8 cellular contexts compared by ENCODE assay signal in the genomic region with DNA sequence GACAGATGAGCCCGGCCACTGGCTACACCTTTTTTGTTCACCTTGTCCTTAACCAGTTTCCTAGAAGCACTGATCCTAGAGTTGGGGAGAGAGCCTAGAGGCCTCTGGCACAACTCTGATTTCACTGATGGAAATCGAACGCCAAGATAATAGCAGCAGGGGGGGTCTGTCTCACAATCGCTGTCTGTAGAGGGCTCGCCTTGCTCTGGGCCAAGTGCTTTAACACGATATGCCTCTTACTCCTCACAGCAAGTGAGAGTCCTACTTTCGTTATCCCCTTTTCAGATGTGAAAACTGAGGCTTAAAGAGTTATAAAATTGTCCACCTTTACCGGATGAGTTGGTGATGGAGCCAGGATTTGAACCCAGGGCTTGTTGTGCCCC. TPM values are rescaled to one million over a fixed set of nuclear protein-coding genes. Genes with fewer than 3 reads are reported as not detected.
A peak's percentile ranks its signal among the peaks of the same experiment; 100 is the strongest.
DNase-seq lines count a peak whose midpoint lies in the region; ATAC-seq and TF ChIP-seq lines count a peak whose summit lies in the region.

No MANE protein-coding gene starts in this region.

- H2AFZ ChIP-seq in KMS-11 (ENCODE audit: low read depth) = no peak overlapping the region

- TF ChIP-seq CTCF in AG04449 (IDR thresholded peaks at IDR 0.05; ENCODE audit: insufficient read depth, low read length, missing control alignments) = no peak
- TF ChIP-seq CTCF in KMS-11 (conservative IDR thresholded peaks at IDR 0.05; ENCODE audit: low read depth, low read length) = no peak

- H3K4me1 ChIP-seq in KMS-11 (ENCODE audit: low read depth, poor library complexity, severe bottlenecking) = peaks cover 28% of the 10 kb centered on the region
- peaks cover 49% of the 10 kb centered on the region for H3K4me1 ChIP-seq in mucosa of stomach (ENCODE audit: control insufficient read depth, insufficient read depth, low read length)

- H4K20me1 ChIP-seq in KMS-11 (ENCODE audit: insufficient read depth) = no peaks in the 10 kb centered on the region

- H3K4me1 Mint-ChIP-seq in central memory CD8-positive, alpha-beta T cell = peaks cover 29% of the 10 kb centered on the region

- POLR2A ChIA-PET in AG04449 (lab: Yijun Ruan, JAX) = interaction anchor here (1.0 kb wide), 1 partner anchor 19 kb away, joined by 3 read pairs; the partner anchor contains the start of gene DEPP1

- H3K36me3 ChIP-seq in KMS-11 (ENCODE audit: insufficient read depth) (no peaks in the 10 kb centered on the region), mucosa of stomach (ENCODE audit: control insufficient read depth, insufficient read depth, low read length) (no peaks in the 10 kb centered on the region)

- CTCF ChIA-PET in AG04449 (lab: Yijun Ruan, JAX) = interaction anchor here (2.9 kb wide), 1 partner anchor 13 kb away, joined by 18 read pairs; no protein-coding TSS in a partner anchor

- H3K27ac ChIP-seq in KMS-11 = peak overlapping the region; percentile 89

- H3K27me3 Mint-ChIP-seq in central memory CD8-positive, alpha-beta T cell = no peaks in the 10 kb centered on the region

- DNase-seq in AG04449 (ENCODE audit: low read depth, low spot score) (no peak), DMS153 (lab: John Stamatoyannopoulos, UW) (no peak)
- DNase-seq in central memory CD8-positive, alpha-beta T cell (ENCODE audit: low spot score in 2 of 2) = no peak
- no peak for DNase-seq in activated naive CD4-positive, alpha-beta T cell treated with anti-CD3 and anti-CD28 coated beads, Interleukin-2, amount 50 U/mL, for 72 hours (ENCODE audit: low spot score in 2 of 2)

- no peak for ATAC-seq in central memory CD8-positive, alpha-beta T cell (replicated peaks; ENCODE audit: extremely low read depth, poor library complexity, severe bottlenecking)
- ATAC-seq in HG03039 (IDR thresholded peaks at IDR 0.05; ENCODE audit: unreplicated experiment) (no peak), GM21381 (IDR thresholded peaks at IDR 0.05; ENCODE audit: unreplicated experiment) (no peak)
- no peak for ATAC-seq in activated naive CD4-positive, alpha-beta T cell treated with anti-CD3 and anti-CD28 coated beads, Interleukin-2, amount 50 U/mL, for 72 hours

- H3K27ac Mint-ChIP-seq in central memory CD8-positive, alpha-beta T cell (ENCODE audit: low read depth) = peak overlapping the region; percentile 44
- no peak overlapping the region for H3K27ac Mint-ChIP-seq in activated naive CD4-positive, alpha-beta T cell treated with anti-CD3 and anti-CD28 coated beads, Interleukin-2, amount 50 U/mL, for 72 hours

- H3K9me3 ChIP-seq in mucosa of stomach (ENCODE audit: control insufficient read depth, low read length) = no peaks in the 10 kb centered on the region

- H3K9ac ChIP-seq in KMS-11 (peak overlapping the region; percentile 84), mucosa of stomach (ENCODE audit: low read length) (peak overlapping the region; percentile 29)

- peak overlapping the region; percentile 82 for H3K4me3 Mint-ChIP-seq in central memory CD8-positive, alpha-beta T cell

- H3K27me3 ChIP-seq in KMS-11 (ENCODE audit: insufficient read depth, low read depth) (no peaks in the 10 kb centered on the region), mucosa of stomach (ENCODE audit: control insufficient read depth, insufficient read depth, low read length) (no peaks in the 10 kb centered on the region)

- peaks cover 2% of the 10 kb centered on the region for H3K36me3 Mint-ChIP-seq in central memory CD8-positive, alpha-beta T cell (ENCODE audit: insufficient read depth)
- peaks cover 0 to 6% of the 10 kb centered on the region in 2 donors for H3K36me3 Mint-ChIP-seq in activated naive CD4-positive, alpha-beta T cell treated with anti-CD3 and anti-CD28 coated beads, Interleukin-2, amount 50 U/mL, for 72 hours

- H3K79me2 ChIP-seq in KMS-11 (ENCODE audit: insufficient read depth, low read depth) = peaks cover 72% of the 10 kb centered on the region

- peak overlapping the region; percentile 99 for H3K4me2 ChIP-seq in KMS-11

- peak overlapping the region; percentile 75 for H3K4me3 ChIP-seq in AG04449 (ENCODE audit: low read depth, low read length)
- H3K4me3 ChIP-seq in KMS-11 (IDR thresholded peaks at IDR 0.05; ENCODE audit: insufficient read depth, low read depth, low read length) = no peak overlapping the region
- no peak overlapping the region for H3K4me3 ChIP-seq in mucosa of stomach (ENCODE audit: low read length)

- no peaks in the 10 kb centered on the region for H3K9me3 Mint-ChIP-seq in central memory CD8-positive, alpha-beta T cell
- H3K9me3 Mint-ChIP-seq in activated naive CD4-positive, alpha-beta T cell treated with anti-CD3 and anti-CD28 coated beads, Interleukin-2, amount 50 U/mL, for 72 hours = no peaks in the 10 kb centered on the region

RNA-seq across cellular contexts. Expression of gene RASSF4, which starts 0.5 kb away (rescaled TPM):
- total RNA-seq in activated naive CD4-positive, alpha-beta T cell treated with anti-CD3 and anti-CD28 coated beads, Interleukin-2, amount 50 U/mL, for 72 hours = 1 to 10 TPM; 1.5 to 4.1 TPM

RNA-seq across cellular contexts. Expression of gene DEPP1, which starts 18.5 kb away (rescaled TPM):
- 1 to 10 TPM in 1 of 2 donors, under 1 TPM in 1; 0.32 to 1.7 TPM for total RNA-seq in activated naive CD4-positive, alpha-beta T cell treated with anti-CD3 and anti-CD28 coated beads, Interleukin-2, amount 50 U/mL, for 72 hours

RNA-seq across cellular contexts. Expression of gene ZNF22, which starts 40.6 kb away (rescaled TPM):
- total RNA-seq in activated naive CD4-positive, alpha-beta T cell treated with anti-CD3 and anti-CD28 coated beads, Interleukin-2, amount 50 U/mL, for 72 hours = 10 to 100 TPM in 1 of 2 donors, 1 to 10 TPM in 1; 3.1 to 20.9 TPM

RNA-seq across cellular contexts. Expression of gene TMEM72, which starts 49.0 kb away (rescaled TPM):
- total RNA-seq in activated naive CD4-positive, alpha-beta T cell treated with anti-CD3 and anti-CD28 coated beads, Interleukin-2, amount 50 U/mL, for 72 hours = not detected
